In genomic region chr3:69880069-69880640, GRCh38 we compare ENCODE assay signal across 26 cellular contexts.
"Had no signal": no experiment of that assay in that cellular context is flagged by ENCODE, and none has a peak within 500 bp of the region (broad histone marks: within the 10 kb centered on the region; RNA-seq: fewer than 3 reads in every experiment).

No MANE protein-coding gene starts in this region.

- DNase-seq: effector memory CD8-positive, alpha-beta T cell; gastrocnemius medialis; glutamatergic neuron; islet precursor cell; left colon; left ventricle myocardium superior; mesenchymal stem cell; midbrain; nucleus accumbens; ovary; right lobe of liver; spleen; stimulated activated CD4-positive, alpha-beta T cell treated with anti-CD3 and anti-CD28 coated beads, Interleukin-15, amount 100 ng/mL, for 24 hours; stimulated activated CD4-positive, alpha-beta T cell treated with anti-CD3 and anti-CD28 coated beads, Interleukin-1b, Interleukin-23, amount 100 ng/mL, for 48 hours; stimulated activated CD4-positive, alpha-beta T cell treated with anti-CD3 and anti-CD28 coated beads, Interleukin-4, amount 100 ng/mL, for 24 hours; stimulated activated naive B cell treated with anti-CD40 and anti-IgM and Interleukin-4, amounts not matched to agents 10 μg/mL and 1 μg/mL and 100 μg/mL, for 72 hours; stimulated activated naive CD8-positive, alpha-beta T cell treated with anti-CD3 and anti-CD28 coated beads, Interleukin-15, amount 100 ng/mL, for 72 hours; testis; upper lobe of right lung had no signal

- H3K4me2 ChIP-seq: neural progenitor cell had no signal

- ATAC-seq: effector memory CD8-positive, alpha-beta T cell; gastrocnemius medialis; left colon; left ventricle myocardium superior; natural killer cell treated with Interleukin-12 subunit alpha and Interleukin-12 subunit beta and Interleukin-15 and Interleukin-18, amount 100 ng/mL, for 72 hours; right lobe of liver; stimulated activated naive B cell treated with anti-CD40 and anti-IgM and Interleukin-4, amounts not matched to agents 10 μg/mL and 1 μg/mL and 100 μg/mL, for 72 hours; stimulated activated naive CD8-positive, alpha-beta T cell treated with anti-CD3 and anti-CD28 coated beads, Interleukin-15, amount 100 ng/mL, for 72 hours; upper lobe of right lung had no signal

- H3K36me3 ChIP-seq: gastrocnemius medialis, neural progenitor cell, ovary, right lobe of liver, spleen, tibial nerve, vagina had no signal

- H3K9me3 ChIP-seq: esophagus muscularis mucosa, gastrocnemius medialis, ovary, right lobe of liver, spleen, testis, tibial nerve, upper lobe of right lung, vagina had no signal

- H3K4me1 ChIP-seq: right lobe of liver, testis, tibial nerve had no signal

- H3K9ac ChIP-seq: neural progenitor cell had no signal

- H3K27me3 ChIP-seq: esophagus muscularis mucosa, gastrocnemius medialis, neural progenitor cell, ovary, right lobe of liver, spleen, testis, tibial nerve, upper lobe of right lung, vagina had no signal

- H3K27ac ChIP-seq: epithelial cell of prostate, esophagus muscularis mucosa, gastrocnemius medialis, neural progenitor cell, ovary, right lobe of liver, spleen, testis, tibial nerve, upper lobe of right lung, vagina had no signal

- H3K4me3 ChIP-seq: esophagus muscularis mucosa, gastrocnemius medialis, lung, neural progenitor cell, ovary, right lobe of liver, spleen, testis, tibial nerve, upper lobe of right lung, vagina had no signal
